Comparison of ENCODE assay signal across 13 cellular contexts in genomic region chr9:37969130-37969529, GRCh38.
DNase-seq lines count a peak whose midpoint lies in the region; ATAC-seq and TF ChIP-seq lines count a peak whose summit lies in the region.
"Had no signal": no experiment of that assay in that cellular context is flagged by ENCODE, and none has a peak within 500 bp of the region (broad histone marks: within the 10 kb centered on the region; RNA-seq: fewer than 3 reads in every experiment).

No MANE protein-coding gene starts in this region.

- no peaks in the 10 kb centered on the region for H3K4me1 ChIP-seq in CD4-positive, alpha-beta memory T cell (ENCODE audit: insufficient read depth, low read length)

- H3K4me1 Mint-ChIP-seq in HFFc6 (ENCODE audit: low read depth), result peaks cover 90% of the 10 kb centered on the region
- no peaks in the 10 kb centered on the region for H3K4me1 Mint-ChIP-seq in activated T-helper 17 cell treated with anti-CD3 and anti-CD28 coated beads, Interleukin-2, amount 50 U/mL, for 72 hours
- no peaks in the 10 kb centered on the region for H3K4me1 Mint-ChIP-seq in CD4-positive, alpha-beta memory T cell

- no peak for TF ChIP-seq CTCF in HFFc6 (IDR thresholded peaks at IDR 0.05)

- peaks cover 6% of the 10 kb centered on the region for H3K27me3 Mint-ChIP-seq in HFFc6 (ENCODE audit: insufficient read depth)
- H3K27me3 Mint-ChIP-seq in activated T-helper 17 cell treated with anti-CD3 and anti-CD28 coated beads, Interleukin-2, amount 50 U/mL, for 72 hours, result peaks cover 3% of the 10 kb centered on the region
- no peaks in the 10 kb centered on the region for H3K27me3 Mint-ChIP-seq in CD4-positive, alpha-beta memory T cell

- no peaks in the 10 kb centered on the region for H3K9me3 Mint-ChIP-seq in HFFc6
- H3K9me3 Mint-ChIP-seq in activated T-helper 17 cell treated with anti-CD3 and anti-CD28 coated beads, Interleukin-2, amount 50 U/mL, for 72 hours, result no peaks in the 10 kb centered on the region
- H3K9me3 Mint-ChIP-seq in CD4-positive, alpha-beta memory T cell, result no peaks in the 10 kb centered on the region

- in situ Hi-C loops in KBM-7 (cut with MboI; ENCODE audit: low pct_unique_long_range_greater_than_20kb, low sequenced_read_pairs), result no loop called here

- POLR2A ChIA-PET in CD4-positive, alpha-beta memory T cell (lab: Charles Lee; ENCODE audit: partially characterized antibody), result no interaction called here

- DNase-seq in HFFc6, result peak; percentile 11
- DNase-seq in left cardiac atrium, result peak; percentile 70
- DNase-seq in renal cortical epithelial cell (ENCODE audit: low read depth), result peak; percentile 68
- no peak for DNase-seq in AG20443 (ENCODE audit: low spot score)
- no peak for DNase-seq in KBM-7
- DNase-seq in CD4-positive, alpha-beta memory T cell, result no peak
- DNase-seq in NCI-H1694 (lab: John Stamatoyannopoulos, UW), result no peak
- DNase-seq: activated CD4-positive, alpha-beta T cell treated with anti-CD3 and anti-CD28 coated beads, Interleukin-2, amount 50 U/mL, for 4 hours; activated naive CD4-positive, alpha-beta T cell; NCI-H446; SHP77 treated with DMSO at 0.1 percent for 48 hours had no signal

- H3K9me3 ChIP-seq in CD4-positive, alpha-beta memory T cell (ENCODE audit: control insufficient read depth in 1 of 2, low read length in 2 of 2), result no peaks in the 10 kb centered on the region

- CTCF ChIA-PET in CD4-positive, alpha-beta memory T cell (lab: Charles Lee; ENCODE audit: partially characterized antibody), result no interaction called here

- ATAC-seq in activated T-helper 17 cell treated with anti-CD3 and anti-CD28 coated beads, Interleukin-2, amount 50 U/mL, for 72 hours (replicated peaks), result no peak
- peak; percentile 41 to 56 for ATAC-seq in left cardiac atrium
- ATAC-seq: GM12878 had no signal

- H3K27ac Mint-ChIP-seq in HFFc6, result peak overlapping the region; percentile 80
- H3K27ac Mint-ChIP-seq in activated T-helper 17 cell treated with anti-CD3 and anti-CD28 coated beads, Interleukin-2, amount 50 U/mL, for 72 hours, result peak overlapping the region; percentile 49
- H3K27ac Mint-ChIP-seq in CD4-positive, alpha-beta memory T cell, result no peak overlapping the region

- H3K36me3 Mint-ChIP-seq in HFFc6 (ENCODE audit: low read depth), result peaks cover 12% of the 10 kb centered on the region
- no peaks in the 10 kb centered on the region for H3K36me3 Mint-ChIP-seq in activated T-helper 17 cell treated with anti-CD3 and anti-CD28 coated beads, Interleukin-2, amount 50 U/mL, for 72 hours (ENCODE audit: low read depth)
- no peaks in the 10 kb centered on the region for H3K36me3 Mint-ChIP-seq in CD4-positive, alpha-beta memory T cell

- no peak overlapping the region for H3K27ac ChIP-seq in CD4-positive, alpha-beta memory T cell (ENCODE audit: low read depth, low read length)

- H3K36me3 ChIP-seq in CD4-positive, alpha-beta memory T cell (ENCODE audit: insufficient read depth, low read length), result no peaks in the 10 kb centered on the region

- no peaks in the 10 kb centered on the region for H3K27me3 ChIP-seq in CD4-positive, alpha-beta memory T cell (ENCODE audit: insufficient read depth, low read length)

- H3K4me3 Mint-ChIP-seq in HFFc6, result no peak overlapping the region
- H3K4me3 Mint-ChIP-seq in activated T-helper 17 cell treated with anti-CD3 and anti-CD28 coated beads, Interleukin-2, amount 50 U/mL, for 72 hours, result no peak overlapping the region
- no peak overlapping the region for H3K4me3 Mint-ChIP-seq in CD4-positive, alpha-beta memory T cell

- intact Hi-C loops in left cardiac atrium (cut with DNase I), result no loop called here
- intact Hi-C loops in CD4-positive, alpha-beta memory T cell (cut with micrococcal nuclease), result no loop called here

- H3K4me3 ChIP-seq in CD4-positive, alpha-beta memory T cell (ENCODE audit: low read length in 2 of 2), result no peak overlapping the region
- H3K4me3 ChIP-seq: GM12878 had no signal

Comparison
In these comparisons a context has a peak if more than half of its experiments do, and no peak if none do; other contexts are left out.
1. DNase-seq: peak in HFFc6 (single experiment), left cardiac atrium (single experiment) and renal cortical epithelial cell (single experiment); none in AG20443 (single experiment), KBM-7 (single experiment), CD4-positive, alpha-beta memory T cell (0 of 5) and NCI-H1694 (single experiment).
2. H3K27ac Mint-ChIP-seq: peak in HFFc6 (single experiment) and activated T-helper 17 cell treated with anti-CD3 and anti-CD28 coated beads, Interleukin-2, amount 50 U/mL, for 72 hours (single experiment); none in CD4-positive, alpha-beta memory T cell (0 of 7).